Comparison of ENCODE assay signal across 8 cellular contexts in genomic region chr12:76083246-76083735, GRCh38. TPM values are rescaled to one million over a fixed set of nuclear protein-coding genes. Genes with fewer than 3 reads are reported as not detected.
DNase-seq lines count a peak whose midpoint lies in the region; ATAC-seq and TF ChIP-seq lines count a peak whose summit lies in the region.

No MANE protein-coding gene starts in this region.

- peak overlapping the region; percentile 79 for H3K9ac ChIP-seq in NT2/D1 (ENCODE audit: insufficient read length, low read depth)

- peaks cover 37% of the 10 kb centered on the region for H3K4me1 Mint-ChIP-seq in CD14-positive monocyte
- peaks cover 46 to 57% of the 10 kb centered on the region in 2 donors for H3K4me1 Mint-ChIP-seq in effector memory CD8-positive, alpha-beta T cell (ENCODE audit: low read depth in 2 of 2)

- peaks cover 7 to 12% (median 9%) of the 10 kb centered on the region in 7 donors for H3K9me3 Mint-ChIP-seq in CD14-positive monocyte
- no peaks in the 10 kb centered on the region for H3K9me3 Mint-ChIP-seq in effector memory CD8-positive, alpha-beta T cell

- DNase-seq in CD14-positive monocyte (ENCODE audit: low spot score) (no peak), NT2/D1 (ENCODE audit: low read depth, low spot score) (no peak), NCI-H774 (lab: John Stamatoyannopoulos, UW) (no peak), UCSD-AML1 (lab: John Stamatoyannopoulos, UW; ENCODE audit: unreplicated experiment) (no peak), OCI-M1 (lab: John Stamatoyannopoulos, UW) (no peak)
- no peak for DNase-seq in effector memory CD8-positive, alpha-beta T cell

- H3K27me3 ChIP-seq in NT2/D1 (ENCODE audit: insufficient read depth, insufficient read length) (no peaks in the 10 kb centered on the region), neuron (ENCODE audit: insufficient read depth, low read length) (no peaks in the 10 kb centered on the region)

- H3K36me3 ChIP-seq in NT2/D1 (ENCODE audit: insufficient read depth, insufficient read length, low read length) (peaks cover 53% of the 10 kb centered on the region), neuron (ENCODE audit: insufficient read depth, low read length) (peaks cover 13% of the 10 kb centered on the region)

- peak overlapping the region; percentile 92 to 93 for H3K4me3 Mint-ChIP-seq in CD14-positive monocyte
- peak overlapping the region; percentile 97 to 100 for H3K4me3 Mint-ChIP-seq in effector memory CD8-positive, alpha-beta T cell

- H3K27ac Mint-ChIP-seq in CD14-positive monocyte: peak overlapping the region; percentile 85 to 98 (median 94)
- H3K27ac Mint-ChIP-seq in effector memory CD8-positive, alpha-beta T cell: peak overlapping the region; percentile 100

- peak overlapping the region; percentile 95 for H3K4me3 ChIP-seq in NT2/D1 (ENCODE audit: insufficient read length, low read depth)
- H3K4me3 ChIP-seq in neuron (ENCODE audit: low read length): peak overlapping the region; percentile 96

- no peak overlapping the region for H2AFZ ChIP-seq in neuron (ENCODE audit: low read depth, low read length)

- no peak for TF ChIP-seq CTCF in CD14-positive monocyte (IDR thresholded peaks at IDR 0.05)

- ATAC-seq in effector memory CD8-positive, alpha-beta T cell (replicated peaks): no peak
- no peak for ATAC-seq in GM19035 (IDR thresholded peaks at IDR 0.05; ENCODE audit: unreplicated experiment)

- H3K27me3 Mint-ChIP-seq in CD14-positive monocyte (ENCODE audit: low read depth in 3 of 3): peaks cover 0 to 2% (median 0%) of the 10 kb centered on the region in 3 donors
- no peaks in the 10 kb centered on the region for H3K27me3 Mint-ChIP-seq in effector memory CD8-positive, alpha-beta T cell

- H3K36me3 Mint-ChIP-seq in CD14-positive monocyte: peaks cover 4 to 17% of the 10 kb centered on the region in 2 donors
- H3K36me3 Mint-ChIP-seq in effector memory CD8-positive, alpha-beta T cell (ENCODE audit: insufficient read depth): peaks cover 41% of the 10 kb centered on the region

- intact Hi-C loops in CD14-positive monocyte (cut with micrococcal nuclease): loop anchor here (5.0 to 10.0 kb wide), 3 partner anchors 72 to 262 kb away; partner anchors contain the start of gene BBS10 (in 1 of the 2)

- H3K9me3 ChIP-seq in NT2/D1 (ENCODE audit: insufficient read depth, low read length): no peaks in the 10 kb centered on the region
- H3K9me3 ChIP-seq in neuron (ENCODE audit: low read length): peaks cover 8% of the 10 kb centered on the region

- H3K4me1 ChIP-seq in NT2/D1 (ENCODE audit: insufficient read depth, insufficient read length): peaks cover 3% of the 10 kb centered on the region
- peaks cover 28% of the 10 kb centered on the region for H3K4me1 ChIP-seq in neuron (ENCODE audit: insufficient read depth, low read length)

RNA-seq across cellular contexts. Expression of gene NAP1L1, which starts 1.2 kb away (rescaled TPM):
- 100 to 1,000 TPM in 1 of 2 donors, 10 to 100 TPM in 1; 98.3 to 111 TPM for polyA plus RNA-seq in CD14-positive monocyte

RNA-seq across cellular contexts. Expression of gene PHLDA1, which starts 51.7 kb away (rescaled TPM):
- polyA plus RNA-seq in CD14-positive monocyte: 1 to 10 TPM; 1.1 to 1.6 TPM
